In the genomic region with DNA sequence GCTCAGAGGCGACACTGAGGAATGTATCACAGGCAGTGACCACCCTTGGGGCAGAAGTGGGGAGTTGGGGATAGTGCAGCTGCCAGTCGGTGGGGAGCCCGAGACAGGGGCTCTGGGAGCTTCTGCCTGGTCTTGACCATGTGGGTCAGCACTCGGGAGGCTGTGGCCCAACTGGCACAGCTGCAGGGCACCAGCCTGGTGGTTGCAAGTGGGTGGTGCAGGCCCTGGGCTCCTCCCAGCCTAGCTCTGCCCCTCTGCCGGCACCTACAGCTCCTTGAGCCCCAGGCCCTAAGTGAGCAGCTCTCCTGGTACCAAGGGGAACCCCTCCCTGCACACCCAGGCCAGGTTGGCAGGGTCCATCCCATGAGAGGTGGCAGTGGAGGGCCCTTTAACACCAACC, we compare ENCODE assay signal across 1 cellular context.
TF ChIP-seq lines count a peak whose summit lies in the region.

No MANE protein-coding gene starts in this region.

TF ChIP-seq in WTC11, 78 proteins besides CTCF, POLR2A, EP300 and RAD21 (continued from another document):
- TF ChIP-seq, protein P1, sequence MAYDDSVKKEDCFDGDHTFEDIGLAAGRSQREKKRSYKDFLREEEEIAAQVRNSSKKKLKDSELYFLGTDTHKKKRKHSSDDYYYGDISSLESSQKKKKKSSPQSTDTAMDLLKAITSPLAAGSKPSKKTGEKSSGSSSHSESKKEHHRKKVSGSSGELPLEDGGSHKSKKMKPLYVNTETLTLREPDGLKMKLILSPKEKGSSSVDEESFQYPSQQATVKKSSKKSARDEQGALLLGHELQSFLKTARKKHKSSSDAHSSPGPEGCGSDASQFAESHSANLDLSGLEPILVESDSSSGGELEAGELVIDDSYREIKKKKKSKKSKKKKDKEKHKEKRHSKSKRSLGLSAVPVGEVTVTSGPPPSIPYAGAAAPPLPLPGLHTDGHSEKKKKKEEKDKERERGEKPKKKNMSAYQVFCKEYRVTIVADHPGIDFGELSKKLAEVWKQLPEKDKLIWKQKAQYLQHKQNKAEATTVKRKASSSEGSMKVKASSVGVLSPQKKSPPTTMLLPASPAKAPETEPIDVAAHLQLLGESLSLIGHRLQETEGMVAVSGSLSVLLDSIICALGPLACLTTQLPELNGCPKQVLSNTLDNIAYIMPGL (CRISPR knock-in tag; IDR thresholded peaks at IDR 0.05): no peak
- TF ChIP-seq ETV6 (CRISPR knock-in tag; IDR thresholded peaks at IDR 0.05): no peak
TF ChIP-seq in WTC11: peak in this region for 0.
